Comparison of ENCODE assay signal across 10 cellular contexts in the genomic region with DNA sequence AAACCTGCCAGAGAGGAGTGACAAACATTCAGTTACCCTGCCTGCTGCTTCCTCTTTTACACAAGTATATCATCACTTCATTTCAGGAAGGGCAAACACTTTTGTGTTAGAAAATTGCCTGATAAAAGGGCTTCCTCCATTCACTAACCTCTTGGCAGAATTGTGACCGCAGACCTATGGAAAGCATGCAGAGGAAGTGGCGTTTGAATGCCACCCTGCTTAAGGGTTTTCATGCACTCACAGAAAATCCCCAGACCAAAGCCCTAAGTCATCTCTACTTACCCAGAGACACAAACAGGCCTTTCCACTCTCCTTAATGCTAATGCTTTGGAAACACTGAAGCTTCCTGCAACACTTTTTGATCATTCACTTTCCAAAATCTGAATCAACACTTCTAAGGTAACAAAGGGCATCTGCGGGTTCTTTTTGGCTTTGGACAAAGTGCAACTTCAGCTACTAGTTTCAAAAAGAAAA. TPM values are rescaled to one million over a fixed set of nuclear protein-coding genes. Genes with fewer than 3 reads are reported as not detected.
A peak's percentile ranks its signal among the peaks of the same experiment; 100 is the strongest.
DNase-seq lines count a peak whose midpoint lies in the region; ATAC-seq and TF ChIP-seq lines count a peak whose summit lies in the region.
"Had no signal": no experiment of that assay in that cellular context is flagged by ENCODE, and none has a peak within 500 bp of the region (broad histone marks: within the 10 kb centered on the region; RNA-seq: fewer than 3 reads in every experiment).

No MANE protein-coding gene starts in this region.

- no peak overlapping the region for H3K4me3 Mint-ChIP-seq in activated CD4-positive, alpha-beta memory T cell treated with anti-CD3 and anti-CD28 coated beads for 36 hours

- ATAC-seq in HG03460 (IDR thresholded peaks at IDR 0.05; ENCODE audit: unreplicated experiment) (peak; percentile 42), gastrocnemius medialis (no peak), HG02885 (IDR thresholded peaks at IDR 0.05; ENCODE audit: poor library complexity, unreplicated experiment) (no peak)
- ATAC-seq: A549, Panc1 had no signal

- no peak for TF ChIP-seq POLR2A in gastrocnemius medialis (IDR thresholded peaks at IDR 0.05)

- peak overlapping the region; percentile 7 for H3K27ac Mint-ChIP-seq in activated CD4-positive, alpha-beta memory T cell treated with anti-CD3 and anti-CD28 coated beads for 36 hours

- no peaks in the 10 kb centered on the region for H3K9me3 Mint-ChIP-seq in activated CD4-positive, alpha-beta memory T cell treated with anti-CD3 and anti-CD28 coated beads for 36 hours

- TF ChIP-seq CTCF in gastrocnemius medialis (IDR thresholded peaks at IDR 0.05 in 4 of 5, conservative IDR thresholded peaks at IDR 0.05 in 1 of 5), result no peak

- peaks cover 33 to 66% of the 10 kb centered on the region in 2 donors for H3K4me1 ChIP-seq in gastrocnemius medialis

- H3K36me3 ChIP-seq in gastrocnemius medialis, result no peaks in the 10 kb centered on the region

- H3K27ac ChIP-seq in gastrocnemius medialis, result peak overlapping the region; percentile 87 to 92 (median 90)
- H3K27ac ChIP-seq: A549 had no signal

- DNase-seq in NCI-H510A treated with DMSO at 0.1 percent for 48 hours (lab: John Stamatoyannopoulos, UW) (peak; percentile 19), NCI-H510A (lab: John Stamatoyannopoulos, UW) (no peak), gastrocnemius medialis (no peak), A172 (ENCODE audit: low spot score) (no peak), hippocampal formation (lab: John Stamatoyannopoulos, UW) (no peak)
- peak; percentile 38 for DNase-seq in activated CD4-positive, alpha-beta memory T cell treated with anti-CD3 and anti-CD28 coated beads for 36 hours

- H3K4me1 Mint-ChIP-seq in activated CD4-positive, alpha-beta memory T cell treated with anti-CD3 and anti-CD28 coated beads for 36 hours (ENCODE audit: low read depth), result peaks cover 11% of the 10 kb centered on the region

- no peaks in the 10 kb centered on the region for H3K36me3 Mint-ChIP-seq in activated CD4-positive, alpha-beta memory T cell treated with anti-CD3 and anti-CD28 coated beads for 36 hours

- intact Hi-C loops in activated CD4-positive, alpha-beta memory T cell treated with anti-CD3 and anti-CD28 coated beads for 36 hours (cut with micrococcal nuclease), result no loop called here
- intact Hi-C loops in gastrocnemius medialis (cut with DNase I; ENCODE audit: low total_unique reads), result no loop called here

- CTCF ChIA-PET in activated CD4-positive, alpha-beta memory T cell treated with anti-CD3 and anti-CD28 coated beads for 36 hours (lab: Charles Lee), result no interaction called here

- no peaks in the 10 kb centered on the region for H3K9me3 ChIP-seq in gastrocnemius medialis
- H3K9me3 ChIP-seq: A549 had no signal

- in situ Hi-C loops in gastrocnemius medialis (cut with MboI; ENCODE audit: low sequenced_read_pairs in 4 of 4), result no loop called here

- H3K27me3 Mint-ChIP-seq in activated CD4-positive, alpha-beta memory T cell treated with anti-CD3 and anti-CD28 coated beads for 36 hours, result peaks cover 7% of the 10 kb centered on the region

- H3K27me3 ChIP-seq in gastrocnemius medialis, result no peaks in the 10 kb centered on the region

- POLR2A ChIA-PET in activated CD4-positive, alpha-beta memory T cell treated with anti-CD3 and anti-CD28 coated beads for 36 hours (lab: Charles Lee), result no interaction called here

- no peak overlapping the region for H3K4me3 ChIP-seq in gastrocnemius medialis
- H3K4me3 ChIP-seq: A549 had no signal

RNA-seq across cellular contexts. Expression of a gene that starts 22.1 kb away (rescaled TPM):
- 10 to 100 TPM; 15.9 to 16.6 TPM for total RNA-seq in activated CD4-positive, alpha-beta memory T cell treated with anti-CD3 and anti-CD28 coated beads for 36 hours
- 10 to 100 TPM; 43.2 to 56.9 (median 52.0) TPM for total RNA-seq in gastrocnemius medialis
- total RNA-seq in A172 (2014; rRNA removed; shearing (Covaris generic)), result 7.4 and 11.8 TPM in 2 replicates

Comparison
In these comparisons a context has a peak if more than half of its experiments do, and no peak if none do; other contexts are left out.
1. DNase-seq: peak in NCI-H510A treated with DMSO at 0.1 percent for 48 hours (single experiment) and activated CD4-positive, alpha-beta memory T cell treated with anti-CD3 and anti-CD28 coated beads for 36 hours (single experiment); none in NCI-H510A (single experiment), gastrocnemius medialis (0 of 2), A172 (single experiment) and hippocampal formation (0 of 2).